Comparison of ENCODE assay signal across 22 cellular contexts in the genomic region with DNA sequence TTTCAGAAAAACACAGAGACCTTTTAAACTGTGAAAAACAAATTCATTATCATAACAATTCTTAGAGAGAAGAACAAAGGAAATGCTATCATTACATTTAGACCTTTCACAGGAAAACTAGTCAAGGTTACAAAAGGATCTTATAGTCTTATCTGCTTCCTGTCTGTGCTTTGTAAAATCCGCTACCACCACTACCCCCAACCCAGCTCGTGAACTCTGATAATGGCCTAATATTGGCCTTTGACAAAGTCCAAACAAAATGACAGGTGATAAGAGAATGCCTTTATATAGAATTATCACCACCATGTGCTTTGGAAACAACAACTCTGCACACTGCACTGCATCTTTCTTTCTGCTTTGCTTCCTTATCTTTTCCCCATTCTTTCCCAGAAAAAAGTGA.
DNase-seq lines count a peak whose midpoint lies in the region; ATAC-seq, FAIRE-seq and TF ChIP-seq lines count a peak whose summit lies in the region.
"Had no signal": no experiment of that assay in that cellular context is flagged by ENCODE, and none has a peak within 500 bp of the region (broad histone marks: within the 10 kb centered on the region; RNA-seq: fewer than 3 reads in every experiment).

No MANE protein-coding gene starts in this region.

- no peak overlapping the region for H3K4me3 Mint-ChIP-seq in astrocyte (ENCODE audit: unreplicated experiment)
- H3K4me3 Mint-ChIP-seq: activated naive CD8-positive, alpha-beta T cell treated with anti-CD3 and anti-CD28 coated beads, Interleukin-2, amount 10 ng/mL, durations not matched to agents 7 days and 5 days; CD4-positive, CD25-positive, alpha-beta regulatory T cell; nephron had no signal

- H2AFZ ChIP-seq in astrocyte (ENCODE audit: low read depth, low read length), result no peak overlapping the region
- H2AFZ ChIP-seq in MM.1S (ENCODE audit: low read length), result no peak overlapping the region

- no peak for ATAC-seq in HG02763 (IDR thresholded peaks at IDR 0.05; ENCODE audit: unreplicated experiment)
- no peak for ATAC-seq in pancreas
- ATAC-seq: left cardiac atrium; stimulated activated naive CD8-positive, alpha-beta T cell treated with anti-CD3 and anti-CD28 coated beads, Interleukin-15, Interleukin-2, amounts not matched to agents 100 U/mL and 50 U/mL, for 24 hours had no signal

- no peaks in the 10 kb centered on the region for H3K79me2 ChIP-seq in astrocyte (ENCODE audit: insufficient read depth, low read length)
- no peaks in the 10 kb centered on the region for H3K79me2 ChIP-seq in mesendoderm (ENCODE audit: control insufficient read depth, insufficient read depth, low read length)
- no peaks in the 10 kb centered on the region for H3K79me2 ChIP-seq in MM.1S (ENCODE audit: low read length)

- H3K4me1 ChIP-seq in HUES48 (ENCODE audit: control insufficient read depth, insufficient read depth, low read length) (peaks cover 36% of the 10 kb centered on the region), astrocyte (ENCODE audit: insufficient read depth, low read length) (no peaks in the 10 kb centered on the region), mesendoderm (ENCODE audit: control insufficient read depth, low read depth, low read length) (peaks cover 3% of the 10 kb centered on the region), MM.1S (ENCODE audit: low read length) (no peaks in the 10 kb centered on the region), pancreas (no peaks in the 10 kb centered on the region)

- no peak overlapping the region for H3K27ac Mint-ChIP-seq in astrocyte (ENCODE audit: unreplicated experiment)
- H3K27ac Mint-ChIP-seq: activated naive CD8-positive, alpha-beta T cell treated with anti-CD3 and anti-CD28 coated beads, Interleukin-2, amount 10 ng/mL, durations not matched to agents 7 days and 5 days; CD4-positive, CD25-positive, alpha-beta regulatory T cell; nephron had no signal

- H3K9ac ChIP-seq in HUES48 (ENCODE audit: low read depth, low read length) (no peak overlapping the region), astrocyte (ENCODE audit: low read length) (no peak overlapping the region), mesendoderm (ENCODE audit: low read length) (no peak overlapping the region), MM.1S (ENCODE audit: low read length) (no peak overlapping the region)

- H3K4me3 ChIP-seq in HUES48 (ENCODE audit: low read depth, low read length) (peak overlapping the region; percentile 6; the same call in 1 of the 2 replicates), astrocyte (ENCODE audit: insufficient read depth, low read depth, low read length) (no peak overlapping the region), mesendoderm (ENCODE audit: low read length) (no peak overlapping the region), MM.1S (ENCODE audit: low read length) (no peak overlapping the region), pancreas (no peak overlapping the region)
- H3K4me3 ChIP-seq: HAP-1, tibial artery had no signal

- no peaks in the 10 kb centered on the region for H3K27me3 Mint-ChIP-seq in astrocyte (ENCODE audit: low read depth, unreplicated experiment)
- H3K27me3 Mint-ChIP-seq: activated naive CD8-positive, alpha-beta T cell treated with anti-CD3 and anti-CD28 coated beads, Interleukin-2, amount 10 ng/mL, durations not matched to agents 7 days and 5 days had no signal

- no peak overlapping the region for H3K23ac ChIP-seq in mesendoderm (ENCODE audit: low read length)

- H3K4me1 Mint-ChIP-seq in astrocyte (ENCODE audit: low read depth, unreplicated experiment), result peaks cover 5% of the 10 kb centered on the region

- no peaks in the 10 kb centered on the region for H3K27me3 ChIP-seq in HUES48 (ENCODE audit: control insufficient read depth, insufficient read depth, low read length)
- H3K27me3 ChIP-seq in astrocyte (ENCODE audit: insufficient read depth, low read length), result no peaks in the 10 kb centered on the region
- no peaks in the 10 kb centered on the region for H3K27me3 ChIP-seq in mesendoderm (ENCODE audit: insufficient read depth, low read length, poor library complexity)
- no peaks in the 10 kb centered on the region for H3K27me3 ChIP-seq in MM.1S (replicated peaks; ENCODE audit: insufficient read depth, low read length)
- no peaks in the 10 kb centered on the region for H3K27me3 ChIP-seq in pancreas
- H3K27me3 ChIP-seq: tibial artery had no signal

- H2BK120ac ChIP-seq in mesendoderm (ENCODE audit: low read depth, low read length), result no peak overlapping the region

- no peaks in the 10 kb centered on the region for H3K79me1 ChIP-seq in mesendoderm (ENCODE audit: low read length)

- H3K4ac ChIP-seq in mesendoderm (ENCODE audit: low read depth, low read length), result no peak overlapping the region

- no peak overlapping the region for H3K4me2 ChIP-seq in astrocyte (ENCODE audit: low read length)
- no peak overlapping the region for H3K4me2 ChIP-seq in mesendoderm (ENCODE audit: low read length)
- no peak overlapping the region for H3K4me2 ChIP-seq in MM.1S (ENCODE audit: low read depth, low read length)

- DNase-seq in NCI-H146 (lab: John Stamatoyannopoulos, UW) (peak; percentile 87), astrocyte (ENCODE audit: low read depth) (no peak), mesendoderm (peak; percentile 70), MM.1S (no peak), pancreas (no peak)
- DNase-seq: activated CD8-positive, alpha-beta memory T cell treated with anti-CD3 and anti-CD28 coated beads, Interleukin-2, amount 50 U/mL, for 48 hours; activated naive CD8-positive, alpha-beta T cell treated with anti-CD3 and anti-CD28 coated beads, Interleukin-2, amount 10 ng/mL, durations not matched to agents 7 days and 5 days; DMS79 treated with DMSO at 0.1 percent for 48 hours; left cardiac atrium; NCI-H1105; NCI-H526 treated with DMSO at 0.1 percent for 48 hours; Right ventricle myocardium superior; stimulated activated naive CD8-positive, alpha-beta T cell treated with anti-CD3 and anti-CD28 coated beads, Interleukin-15, Interleukin-2, amounts not matched to agents 100 U/mL and 50 U/mL, for 24 hours; T-helper 1 cell; tibial artery; WERI-Rb-1 had no signal

- peaks cover 5% of the 10 kb centered on the region for H3K36me3 Mint-ChIP-seq in astrocyte (ENCODE audit: low read depth, unreplicated experiment)
- H3K36me3 Mint-ChIP-seq: activated naive CD8-positive, alpha-beta T cell treated with anti-CD3 and anti-CD28 coated beads, Interleukin-2, amount 10 ng/mL, durations not matched to agents 7 days and 5 days; CD4-positive, CD25-positive, alpha-beta regulatory T cell had no signal

- H4K5ac ChIP-seq in mesendoderm (ENCODE audit: low read length), result no peak overlapping the region

- no peaks in the 10 kb centered on the region for H3K9me2 ChIP-seq in MM.1S (replicated peaks; ENCODE audit: insufficient read depth, low read length)

- H3K36me3 ChIP-seq in HUES48 (ENCODE audit: control insufficient read depth, insufficient read depth, low read length) (no peaks in the 10 kb centered on the region), astrocyte (ENCODE audit: insufficient read depth, low read length) (no peaks in the 10 kb centered on the region), mesendoderm (ENCODE audit: control insufficient read depth, insufficient read depth, low read length) (no peaks in the 10 kb centered on the region), MM.1S (replicated peaks; ENCODE audit: insufficient read depth, low read length) (no peaks in the 10 kb centered on the region), pancreas (no peaks in the 10 kb centered on the region)
- H3K36me3 ChIP-seq: HAP-1, tibial artery, WERI-Rb-1 had no signal

- H2BK15ac ChIP-seq in mesendoderm (replicated peaks; ENCODE audit: low read depth), result no peak overlapping the region

- TF ChIP-seq CTCF in astrocyte (IDR thresholded peaks at IDR 0.05; ENCODE audit: insufficient read depth, low read depth, low read length) (no peak), MM.1S (IDR thresholded peaks at IDR 0.05; ENCODE audit: low read length) (no peak), pancreas (IDR thresholded peaks at IDR 0.05) (no peak)

- H4K8ac ChIP-seq in mesendoderm (ENCODE audit: low read depth, low read length), result no peak overlapping the region

- no peaks in the 10 kb centered on the region for H3K9me3 ChIP-seq in HUES48 (ENCODE audit: control insufficient read depth, insufficient read depth, low read length)
- no peaks in the 10 kb centered on the region for H3K9me3 ChIP-seq in astrocyte (ENCODE audit: insufficient read depth, low read depth, low read length)
- H3K9me3 ChIP-seq in MM.1S (replicated peaks; ENCODE audit: insufficient read depth, low read length), result no peaks in the 10 kb centered on the region
- no peaks in the 10 kb centered on the region for H3K9me3 ChIP-seq in pancreas
- H3K9me3 ChIP-seq: HAP-1, tibial artery had no signal

- H2BK5ac ChIP-seq in mesendoderm (ENCODE audit: low read length), result no peak overlapping the region

- H3K18ac ChIP-seq in mesendoderm (ENCODE audit: low read length), result no peak overlapping the region

- peak overlapping the region; percentile 46 for H3K27ac ChIP-seq in HUES48 (ENCODE audit: low read depth, low read length)
- no peak overlapping the region for H3K27ac ChIP-seq in astrocyte (ENCODE audit: low read depth, low read length)
- no peak overlapping the region for H3K27ac ChIP-seq in mesendoderm (ENCODE audit: low read depth, low read length)
- H3K27ac ChIP-seq in MM.1S (ENCODE audit: low read length), result no peak overlapping the region
- H3K27ac ChIP-seq in pancreas, result no peak overlapping the region
- H3K27ac ChIP-seq: HL-60, tibial artery, WERI-Rb-1 had no signal

- no peaks in the 10 kb centered on the region for H4K20me1 ChIP-seq in astrocyte (ENCODE audit: insufficient read depth, low read length)
- H4K20me1 ChIP-seq in MM.1S (ENCODE audit: insufficient read depth, low read length), result no peaks in the 10 kb centered on the region

- H3F3A ChIP-seq in MM.1S (ENCODE audit: insufficient read depth, low read length), result no peaks in the 10 kb centered on the region

- H2AK5ac ChIP-seq in mesendoderm (ENCODE audit: low read length), result no peak overlapping the region

- no peak overlapping the region for H3K56ac ChIP-seq in mesendoderm (ENCODE audit: low read length)

- no peaks in the 10 kb centered on the region for H3K9me3 Mint-ChIP-seq in astrocyte (ENCODE audit: unreplicated experiment)
- H3K9me3 Mint-ChIP-seq: activated naive CD8-positive, alpha-beta T cell treated with anti-CD3 and anti-CD28 coated beads, Interleukin-2, amount 10 ng/mL, durations not matched to agents 7 days and 5 days; CD4-positive, CD25-positive, alpha-beta regulatory T cell; nephron had no signal

- no CpG with 5 or more reads among the region's 2 CpGs for WGBS in mesendoderm (ENCODE audit: extremely low coverage, insufficient coverage, low lambda C conversion rate)
- 18 to 20% methylated on average over 2 of the region's 2 CpGs for WGBS in pancreas, 2 donors

- intact Hi-C loops in pancreas (cut with DNase I), result no loop called here

- peak; percentile 20 for FAIRE-seq in astrocyte (lab: Jason Lieb, UNC)
- no peak for FAIRE-seq in pancreas (lab: Jason Lieb, UNC)

Comparison
In these comparisons a context has a peak if more than half of its experiments do, and no peak if none do; other contexts are left out.
1. DNase-seq: peak in NCI-H146 (single experiment) and mesendoderm (single experiment); none in astrocyte (single experiment), MM.1S (single experiment) and pancreas (0 of 6).